ENCODE assay signal across 17 cellular contexts in genomic region chr15:65690778-65691177, GRCh38.
A peak's percentile ranks its signal among the peaks of the same experiment; 100 is the strongest.
DNase-seq lines count a peak whose midpoint lies in the region; ATAC-seq and TF ChIP-seq lines count a peak whose summit lies in the region.
"Had no signal": no experiment of that assay in that cellular context is flagged by ENCODE, and none has a peak within 500 bp of the region (broad histone marks: within the 10 kb centered on the region; RNA-seq: fewer than 3 reads in every experiment).

No MANE protein-coding gene starts in this region.

- no peaks in the 10 kb centered on the region for H3K79me1 ChIP-seq in IMR-90 (ENCODE audit: low read depth in 1 of 2, low read length in 2 of 2)

- H3K4me2 ChIP-seq in IMR-90 (ENCODE audit: low read depth, low read length) = no peak overlapping the region

- no peak for TF ChIP-seq POLR2A in IMR-90 (IDR thresholded peaks at IDR 0.05; ENCODE audit: low read depth, low read length)

- no peak overlapping the region for H3K4ac ChIP-seq in IMR-90 (ENCODE audit: low read depth, low read length)

- in situ Hi-C loops in IMR-90 (cut with MboI; ENCODE audit: low sequenced_read_pairs) = no loop called here

- no peaks in the 10 kb centered on the region for H3K9me1 ChIP-seq in IMR-90 (ENCODE audit: insufficient read depth, low read length)

- H4K91ac ChIP-seq in IMR-90 (ENCODE audit: insufficient read depth, low read depth, low read length) = no peak overlapping the region

- H3K18ac ChIP-seq in IMR-90 (ENCODE audit: low read depth, low read length) = no peak overlapping the region

- no peaks in the 10 kb centered on the region for H3K27me3 ChIP-seq in A673 (replicated peaks; ENCODE audit: insufficient read depth, low read depth, low read length, poor library complexity)
- H3K27me3 ChIP-seq in IMR-90 (ENCODE audit: control insufficient read depth, insufficient read depth, low read length) = no peaks in the 10 kb centered on the region
- H3K27me3 ChIP-seq: SJSA1 had no signal

- no peak overlapping the region for H3K9ac ChIP-seq in IMR-90 (ENCODE audit: low read depth, low read length)

- H2BK20ac ChIP-seq in IMR-90 (ENCODE audit: low read depth, low read length) = no peak overlapping the region

- no peaks in the 10 kb centered on the region for H3K9me3 ChIP-seq in A673 (ENCODE audit: low read depth, low read length, poor library complexity, severe bottlenecking)
- no peaks in the 10 kb centered on the region for H3K9me3 ChIP-seq in IMR-90 (ENCODE audit: control insufficient read depth, insufficient read depth, low read length)
- H3K9me3 ChIP-seq: SJSA1 had no signal

- intact Hi-C loops in A673 (cut with micrococcal nuclease; ENCODE audit: unreplicated experiment) (no loop called here), IMR-90 (cut with micrococcal nuclease) (no loop called here)

- CTCF ChIA-PET in A673 (lab: Charles Lee) = no interaction called here
- CTCF ChIA-PET in IMR-90 (lab: Yijun Ruan, JAX) = no interaction called here

- no TSS peak for BruUV-seq in A673 (replicated peaks; lab: Mats Ljungman, UMichigan)
- BruUV-seq in IMR-90 (replicated peaks; lab: Mats Ljungman, UMichigan) = TSS peak; percentile 70

- H3K4me1 ChIP-seq in A673 (ENCODE audit: insufficient read depth, low read length, poor library complexity, severe bottlenecking) (no peaks in the 10 kb centered on the region), IMR-90 (ENCODE audit: control insufficient read depth, insufficient read depth, low read length) (no peaks in the 10 kb centered on the region)
- H3K4me1 ChIP-seq: SJSA1 had no signal

- no peak overlapping the region for H4K8ac ChIP-seq in IMR-90 (ENCODE audit: low read depth in 2 of 2, low read length in 2 of 2)

- peak; percentile 14 for DNase-seq in A673 (ENCODE audit: low spot score)
- DNase-seq in IMR-90 = no peak
- DNase-seq in cardiac fibroblast (ENCODE audit: low read depth in 2 of 2) = peak; percentile 15 to 26
- peak; percentile 2 for DNase-seq in fibroblast of villous mesenchyme (ENCODE audit: low read depth)
- no peak for DNase-seq in nucleus accumbens (lab: John Stamatoyannopoulos, UW)
- DNase-seq in SHP77 treated with DMSO at 0.1 percent for 48 hours (lab: John Stamatoyannopoulos, UW) = no peak
- DNase-seq in substantia nigra (lab: John Stamatoyannopoulos, UW) = no peak
- DNase-seq: CD4-positive, CD25-positive, alpha-beta regulatory T cell; EL; H9; NCI-H1694; NCI-H2081; NCI-H2171; NCI-H446; NCI-H526; OCI-M1 had no signal

- POLR2A ChIA-PET in A673 (lab: Charles Lee; ENCODE audit: low non-redundant PET) = no interaction called here
- POLR2A ChIA-PET in IMR-90 (lab: Charles Lee; ENCODE audit: unreplicated experiment) = no interaction called here

- H3K4me3 ChIP-seq in A673 (ENCODE audit: low read depth, low read length, poor library complexity, severe bottlenecking) (no peak overlapping the region), IMR-90 (ENCODE audit: insufficient read depth, low read depth, low read length) (no peak overlapping the region), cardiac fibroblast (replicated peaks in 1 of 2; ENCODE audit: low read depth in 2 of 2, low read length in 2 of 2) (no peak overlapping the region), fibroblast of villous mesenchyme (ENCODE audit: low read depth, low read length) (no peak overlapping the region)
- H3K4me3 ChIP-seq: SJSA1 had no signal

- H2BK5ac ChIP-seq in IMR-90 (ENCODE audit: low read depth, low read length, poor library complexity, severe bottlenecking) = no peak overlapping the region

- no peak overlapping the region for H2AK9ac ChIP-seq in IMR-90 (replicated peaks; ENCODE audit: low read depth, low read length, poor library complexity)

- no peak overlapping the region for H3K56ac ChIP-seq in IMR-90 (ENCODE audit: extremely low read depth, insufficient read depth, low read length)

- H3K14ac ChIP-seq in IMR-90 (replicated peaks; ENCODE audit: low read depth, low read length) = no peak overlapping the region

- no peaks in the 10 kb centered on the region for H4K20me1 ChIP-seq in IMR-90 (ENCODE audit: insufficient read depth, low read length)

- H3K36me3 ChIP-seq in A673 (ENCODE audit: insufficient read depth, low read length, poor library complexity, severe bottlenecking) (peaks cover 5% of the 10 kb centered on the region), IMR-90 (ENCODE audit: control insufficient read depth, insufficient read depth, low read length) (peaks cover 10% of the 10 kb centered on the region)
- H3K36me3 ChIP-seq: SJSA1 had no signal

- TF ChIP-seq RAD21 in IMR-90 (IDR thresholded peaks at IDR 0.05; ENCODE audit: low read length) = no peak

- 80% methylated on average over 1 of the region's 4 CpGs; no CpG with 5 or more reads in 1 of the 2 experiments for WGBS in IMR-90 (ENCODE audit: extremely low coverage in 2 of 2, insufficient read length in 1 of 2), 2 experiments

- H2AK5ac ChIP-seq in IMR-90 (ENCODE audit: low read depth, low read length) = no peak overlapping the region

- no peak overlapping the region for H2BK15ac ChIP-seq in IMR-90 (ENCODE audit: low read depth, low read length)

- dilution Hi-C loops in IMR-90 (cut with HindIII; ENCODE audit: low sequenced_read_pairs, unreplicated experiment) = no loop called here

- H2AFZ ChIP-seq in IMR-90 (replicated peaks; ENCODE audit: low read length, poor library complexity) = no peak overlapping the region

- no peak for TF ChIP-seq CTCF in A673 (conservative IDR thresholded peaks at IDR 0.05; ENCODE audit: low read depth, low read length)
- no peak for TF ChIP-seq CTCF in IMR-90 (conservative IDR thresholded peaks at IDR 0.05; ENCODE audit: low read depth, low read length)
- no peak for TF ChIP-seq CTCF in cardiac fibroblast (IDR thresholded peaks at IDR 0.05; ENCODE audit: low read depth, low read length)
- no peak for TF ChIP-seq CTCF in fibroblast of villous mesenchyme (IDR thresholded peaks at IDR 0.05; ENCODE audit: insufficient read depth, low read depth, low read length)

- no peak overlapping the region for H4K5ac ChIP-seq in IMR-90 (ENCODE audit: low read depth, low read length)

- no peak for ATAC-seq in IMR-90 (ENCODE audit: low read depth)

- no peak overlapping the region for H3K23ac ChIP-seq in IMR-90 (ENCODE audit: low read depth, low read length)

- H3K27ac ChIP-seq in A673 (ENCODE audit: low read depth, low read length, poor library complexity, severe bottlenecking) = no peak overlapping the region
- no peak overlapping the region for H3K27ac ChIP-seq in IMR-90 (ENCODE audit: insufficient read depth, low read length)
- H3K27ac ChIP-seq in substantia nigra (ENCODE audit: low read depth, low read length, poor library complexity, severe bottlenecking) = no peak overlapping the region
- H3K27ac ChIP-seq: SJSA1 had no signal

- no peak overlapping the region for H2BK120ac ChIP-seq in IMR-90 (ENCODE audit: low read depth, low read length)

TF ChIP-seq in IMR-90, 13 proteins besides CTCF, POLR2A, EP300 and RAD21:
- TF ChIP-seq CEBPB (IDR thresholded peaks at IDR 0.05; ENCODE audit: low read depth, low read length) (peak; percentile 65), NFE2L2 (IDR thresholded peaks at IDR 0.05; ENCODE audit: low read depth, low read length) (no peak)

Comparison
In these comparisons a context has a peak if more than half of its experiments do, and no peak if none do; other contexts are left out.
1. DNase-seq: peak in A673 (single experiment), cardiac fibroblast (2 of 2) and fibroblast of villous mesenchyme (single experiment); none in IMR-90 (single experiment), nucleus accumbens (0 of 56), SHP77 treated with DMSO at 0.1 percent for 48 hours (single experiment) and substantia nigra (0 of 49).